In the genomic region with DNA sequence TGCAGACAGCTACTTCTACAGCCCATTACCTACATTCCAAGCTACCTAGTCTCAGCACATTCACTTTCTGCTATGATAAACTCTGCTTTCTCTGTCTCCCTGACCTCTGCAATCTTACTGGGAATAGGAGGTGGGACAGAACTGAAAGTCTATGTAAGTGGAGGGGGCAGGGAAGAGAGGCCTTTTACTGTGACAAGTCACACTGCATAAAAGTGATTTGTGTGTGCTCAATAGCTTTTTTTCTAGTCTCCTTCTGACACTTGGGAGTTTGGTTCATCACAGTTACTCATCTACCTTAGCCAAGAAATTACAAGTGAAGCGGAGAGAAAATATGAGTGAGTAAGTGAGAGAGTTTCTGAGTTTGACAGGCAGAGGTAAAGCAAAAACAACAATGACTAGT, we compare ENCODE assay signal across 26 cellular contexts.
"Had no signal": no experiment of that assay in that cellular context is flagged by ENCODE, and none has a peak within 500 bp of the region (broad histone marks: within the 10 kb centered on the region; RNA-seq: fewer than 3 reads in every experiment).

No MANE protein-coding gene starts in this region.

- H3K4me1 ChIP-seq: ascending aorta, breast epithelium, colonic mucosa, esophagus muscularis mucosa, foreskin keratinocyte, gastrocnemius medialis had no signal

- H3K36me3 ChIP-seq: ascending aorta, breast epithelium, cardiac muscle cell, colonic mucosa, esophagus muscularis mucosa, gastrocnemius medialis had no signal

- H3K27me3 ChIP-seq: ascending aorta, breast epithelium, cardiac muscle cell, colonic mucosa, esophagus muscularis mucosa, foreskin keratinocyte, gastrocnemius medialis had no signal

- H3K9me3 ChIP-seq: ascending aorta, breast epithelium, colonic mucosa, esophagus muscularis mucosa, gastrocnemius medialis had no signal

- H3K4me3 ChIP-seq: ascending aorta, breast epithelium, cardiac muscle cell, colonic mucosa, esophagus muscularis mucosa, gastrocnemius medialis had no signal

- H3K27ac ChIP-seq: ascending aorta, breast epithelium, cardiac muscle cell, colonic mucosa, esophagus muscularis mucosa, foreskin keratinocyte, gastrocnemius medialis had no signal

- DNase-seq: activated CD4-positive, alpha-beta memory T cell treated with anti-CD3 and anti-CD28 coated beads for 36 hours; activated CD4-positive, alpha-beta T cell treated with anti-CD3 and anti-CD28 coated beads for 36 hours; activated CD4-positive, alpha-beta T cell treated with anti-CD3 and anti-CD28 coated beads, Interleukin-2, amount 10 ng/mL, durations not matched to agents 24 days and 14 days; activated CD4-positive, CD25-positive, alpha-beta regulatory T cell; activated CD4-positive, CD25-positive, alpha-beta regulatory T cell treated with anti-CD3 and anti-CD28 coated beads, Interleukin-2, amount 50 U/mL, for 72 hours; activated CD8-positive, alpha-beta memory T cell treated with anti-CD3 and anti-CD28 coated beads, Interleukin-2, amount 10 ng/mL, durations not matched to agents 7 days and 5 days; activated CD8-positive, alpha-beta memory T cell treated with anti-CD3 and anti-CD28 coated beads, Interleukin-2, amount 50 U/mL, for 4 hours; activated CD8-positive, alpha-beta T cell treated with anti-CD3 and anti-CD28 coated beads, Interleukin-2, amount 10 ng/mL, durations not matched to agents 7 days and 5 days; activated gamma-delta T cell; activated naive CD4-positive, alpha-beta T cell; activated naive CD4-positive, alpha-beta T cell treated with anti-CD3 and anti-CD28 coated beads, Interleukin-2, amount 10 ng/mL, durations not matched to agents 7 days and 5 days; activated naive CD8-positive, alpha-beta T cell treated with anti-CD3 and anti-CD28 coated beads, Interleukin-2, amount 10 ng/mL, durations not matched to agents 7 days and 5 days; activated T-cell treated with anti-CD3 and anti-CD28 coated beads, Interleukin-2, amount 50 U/mL, for 1 hour; activated T-cell treated with anti-CD3 and anti-CD28 coated beads, Interleukin-2, amount 50 U/mL, for 48 hours; central memory CD4-positive, alpha-beta T cell; cerebellar nuclear complex; colonic mucosa; effector CD8-positive, alpha-beta T cell; foreskin keratinocyte; gastrocnemius medialis; glutamatergic neuron; T-helper 2 cell had no signal
